Comparison of ENCODE assay signal across 10 cellular contexts in the genomic region with DNA sequence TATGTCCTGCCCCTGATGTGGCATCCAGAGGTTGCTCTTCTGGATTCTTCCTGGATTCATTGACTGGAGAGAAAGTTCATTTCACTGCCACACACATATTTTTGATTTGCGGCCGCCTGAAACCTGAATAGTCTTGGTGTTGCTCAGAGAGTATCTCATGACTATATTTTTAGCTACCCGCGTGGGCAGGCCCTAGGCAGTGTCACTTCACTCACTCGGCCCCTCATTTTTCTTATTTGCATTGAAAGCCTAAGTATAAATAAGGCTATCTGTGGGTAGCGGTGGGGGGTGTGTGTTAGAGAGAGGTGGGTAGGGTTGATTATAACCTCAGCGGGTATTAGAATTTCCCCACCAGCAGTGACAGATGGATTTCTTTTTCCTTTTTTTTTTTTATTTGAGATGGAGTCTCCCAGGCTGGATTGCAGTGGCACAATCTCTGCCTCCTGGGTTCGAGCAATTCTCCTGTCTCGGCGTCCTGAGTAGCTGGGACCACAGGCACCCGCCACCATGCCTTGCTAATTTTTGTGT.
DNase-seq lines count a peak whose midpoint lies in the region; ATAC-seq and TF ChIP-seq lines count a peak whose summit lies in the region.
"Had no signal": no experiment of that assay in that cellular context is flagged by ENCODE, and none has a peak within 500 bp of the region (broad histone marks: within the 10 kb centered on the region; RNA-seq: fewer than 3 reads in every experiment).

No MANE protein-coding gene starts in this region.

- POLR2A ChIA-PET in activated CD4-positive, alpha-beta memory T cell treated with anti-CD3 and anti-CD28 coated beads for 36 hours (lab: Charles Lee) = no interaction called here
- POLR2A ChIA-PET in T-cell (lab: Charles Lee) = no interaction called here

- peak overlapping the region; percentile 80 for H3K4me2 ChIP-seq in BLaER1

- peaks cover 100% of the 10 kb centered on the region for H4K20me1 ChIP-seq in BLaER1

- H3K9me3 ChIP-seq in BLaER1 = no peaks in the 10 kb centered on the region; the same call in 1 of the 2 replicates

- CTCF ChIA-PET in activated CD4-positive, alpha-beta memory T cell treated with anti-CD3 and anti-CD28 coated beads for 36 hours (lab: Charles Lee) = no interaction called here
- CTCF ChIA-PET in T-cell (lab: Charles Lee) = interaction anchor here in 1 of 2 donors (0.6 kb wide), 1 partner anchor 104 kb away, joined by 3 read pairs; no protein-coding TSS in a partner anchor

- H3K4me3 Mint-ChIP-seq in activated CD4-positive, alpha-beta memory T cell treated with anti-CD3 and anti-CD28 coated beads for 36 hours = no peak overlapping the region
- H3K4me3 Mint-ChIP-seq in T-cell = no peak overlapping the region

- H3K9ac ChIP-seq in BLaER1 = no peak overlapping the region

- intact Hi-C loops in activated CD4-positive, alpha-beta memory T cell treated with anti-CD3 and anti-CD28 coated beads for 36 hours (cut with micrococcal nuclease) = no loop called here

- H3K4me1 Mint-ChIP-seq in activated CD4-positive, alpha-beta memory T cell treated with anti-CD3 and anti-CD28 coated beads for 36 hours (ENCODE audit: low read depth) = peaks cover 37% of the 10 kb centered on the region
- peaks cover 38 to 43% (median 41%) of the 10 kb centered on the region in 3 donors for H3K4me1 Mint-ChIP-seq in T-cell

- DNase-seq in brain microvascular endothelial cell (peak; percentile 63), NCI-H748 (lab: John Stamatoyannopoulos, UW; ENCODE audit: unreplicated experiment) (no peak), T-cell (no peak), NCI-H1048 (lab: John Stamatoyannopoulos, UW) (no peak)
- no peak for DNase-seq in activated CD4-positive, alpha-beta memory T cell treated with anti-CD3 and anti-CD28 coated beads for 36 hours
- DNase-seq: activated gamma-delta T cell; stimulated activated CD4-positive, alpha-beta T cell treated with anti-CD3 and anti-CD28 coated beads, Interleukin-1b, Interleukin-23, amount 100 ng/mL, for 48 hours had no signal

- no peaks in the 10 kb centered on the region for H3K27me3 Mint-ChIP-seq in activated CD4-positive, alpha-beta memory T cell treated with anti-CD3 and anti-CD28 coated beads for 36 hours
- no peaks in the 10 kb centered on the region for H3K27me3 Mint-ChIP-seq in T-cell

- ATAC-seq in GM19395 (IDR thresholded peaks at IDR 0.05; ENCODE audit: unreplicated experiment) = peak; percentile 72
- ATAC-seq in HG02973 (IDR thresholded peaks at IDR 0.05; ENCODE audit: unreplicated experiment) = peak; percentile 42
- no peak for ATAC-seq in T-cell (replicated peaks in 1 of 4)

- no peak for TF ChIP-seq CTCF in brain microvascular endothelial cell (IDR thresholded peaks at IDR 0.05; ENCODE audit: low read depth, low read length, missing control alignments)

- H3K27me3 ChIP-seq in BLaER1 = no peaks in the 10 kb centered on the region
- H3K27me3 ChIP-seq in brain microvascular endothelial cell (replicated peaks) = no peaks in the 10 kb centered on the region

- H3K27ac Mint-ChIP-seq in activated CD4-positive, alpha-beta memory T cell treated with anti-CD3 and anti-CD28 coated beads for 36 hours = no peak overlapping the region
- no peak overlapping the region for H3K27ac Mint-ChIP-seq in T-cell

- in situ Hi-C loops in brain microvascular endothelial cell (cut with HindIII; ENCODE audit: low pct_ligation_motif_present, low sequenced_read_pairs) = no loop called here

- no peaks in the 10 kb centered on the region for H3K9me3 Mint-ChIP-seq in activated CD4-positive, alpha-beta memory T cell treated with anti-CD3 and anti-CD28 coated beads for 36 hours
- H3K9me3 Mint-ChIP-seq in T-cell = no peaks in the 10 kb centered on the region

- H3K4me3 ChIP-seq in BLaER1 (no peak overlapping the region), brain microvascular endothelial cell (ENCODE audit: low read depth, low read length) (no peak overlapping the region)

- H3K36me3 Mint-ChIP-seq in activated CD4-positive, alpha-beta memory T cell treated with anti-CD3 and anti-CD28 coated beads for 36 hours = peaks cover 13% of the 10 kb centered on the region
- H3K36me3 Mint-ChIP-seq in T-cell = peaks cover 8% of the 10 kb centered on the region

- peaks cover 13% of the 10 kb centered on the region for H3K36me3 ChIP-seq in BLaER1
- H3K36me3 ChIP-seq in brain microvascular endothelial cell (replicated peaks) = no peaks in the 10 kb centered on the region

- H3K4me1 ChIP-seq in BLaER1 = peaks cover 80% of the 10 kb centered on the region

- H3K27ac ChIP-seq in BLaER1 = no peak overlapping the region
- H3K27ac ChIP-seq in brain microvascular endothelial cell = no peak overlapping the region

Comparison
In these comparisons a context has a peak if more than half of its experiments do, and no peak if none do; other contexts are left out.
1. ATAC-seq: peak in GM19395 (single experiment) and HG02973 (single experiment); none in T-cell (0 of 4).